In the genomic region with DNA sequence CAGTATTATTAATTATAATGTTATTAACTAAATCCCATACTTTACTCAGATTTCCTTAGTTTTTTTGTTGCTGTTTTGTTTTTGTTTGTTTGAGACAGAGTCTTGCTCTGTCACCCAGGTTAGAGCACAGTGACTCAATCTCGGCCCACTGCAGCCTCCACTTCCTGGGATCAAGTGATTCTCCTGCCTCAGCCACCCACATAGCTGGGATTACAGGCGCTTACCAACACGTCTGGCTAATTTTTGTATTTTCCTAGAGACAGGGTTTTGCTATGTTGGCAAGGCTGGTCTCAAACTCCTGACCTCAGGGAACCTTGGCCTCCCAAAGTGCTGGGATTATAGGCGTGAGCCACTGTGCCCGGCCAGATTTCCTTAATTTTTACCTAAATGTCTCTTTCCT, we compare ENCODE assay signal across 21 cellular contexts.
DNase-seq lines count a peak whose midpoint lies in the region; ATAC-seq and TF ChIP-seq lines count a peak whose summit lies in the region.
"Had no signal": no experiment of that assay in that cellular context is flagged by ENCODE, and none has a peak within 500 bp of the region (broad histone marks: within the 10 kb centered on the region; RNA-seq: fewer than 3 reads in every experiment).

No MANE protein-coding gene starts in this region.

- 79 to 86% methylated on average over 5 of the region's 5 CpGs for WGBS in thyroid gland, 2 donors
- 81 to 89% methylated on average over 5 of the region's 5 CpGs for WGBS in heart right ventricle, 2 donors
- WGBS in suprapubic skin, result 49% methylated on average over 5 of the region's 5 CpGs

- H2AFZ ChIP-seq in GM23338, result peak overlapping the region; percentile 52; the same call in 1 of the 2 replicates

- H3F3A ChIP-seq in GM23338 (replicated peaks; ENCODE audit: low read depth), result no peaks in the 10 kb centered on the region

- intact Hi-C loops in thyroid gland (cut with DNase I) (no loop called here), heart right ventricle (cut with DNase I) (loop anchor here in 1 of 10 donors (10.0 kb wide), 1 partner anchor 966 kb away; no protein-coding TSS in a partner anchor)

- H3K27me3 Mint-ChIP-seq in GM23338 (ENCODE audit: insufficient read depth, low read depth, poor library complexity), result peaks cover 14% of the 10 kb centered on the region
- H3K27me3 Mint-ChIP-seq: stimulated activated naive CD8-positive, alpha-beta T cell treated with anti-CD3 and anti-CD28 coated beads, Interleukin-15, Interleukin-2, amounts not matched to agents 100 ng/mL and 50 ng/mL, for 24 hours had no signal

- no peaks in the 10 kb centered on the region for H3K36me3 ChIP-seq in GM23338 (ENCODE audit: insufficient read depth)
- H3K36me3 ChIP-seq in SK-N-MC (ENCODE audit: insufficient read depth, low read length), result no peaks in the 10 kb centered on the region
- H3K36me3 ChIP-seq in thyroid gland, result no peaks in the 10 kb centered on the region
- no peaks in the 10 kb centered on the region for H3K36me3 ChIP-seq in heart right ventricle
- H3K36me3 ChIP-seq in right atrium auricular region, result no peaks in the 10 kb centered on the region
- no peaks in the 10 kb centered on the region for H3K36me3 ChIP-seq in suprapubic skin
- H3K36me3 ChIP-seq: ascending aorta, tibial nerve had no signal

- H3K9me3 ChIP-seq in SK-N-MC (ENCODE audit: low read depth, low read length) (no peaks in the 10 kb centered on the region), thyroid gland (no peaks in the 10 kb centered on the region), heart right ventricle (no peaks in the 10 kb centered on the region), right atrium auricular region (no peaks in the 10 kb centered on the region), suprapubic skin (no peaks in the 10 kb centered on the region)
- H3K9me3 ChIP-seq: ascending aorta, tibial nerve had no signal

- H3K4me3 Mint-ChIP-seq in GM23338, result no peak overlapping the region
- H3K4me3 Mint-ChIP-seq: CD8-positive, alpha-beta T cell; stimulated activated naive CD8-positive, alpha-beta T cell treated with anti-CD3 and anti-CD28 coated beads, Interleukin-15, Interleukin-2, amounts not matched to agents 100 ng/mL and 50 ng/mL, for 24 hours; WTC11 had no signal

- TF ChIP-seq POLR2A in thyroid gland (IDR thresholded peaks at IDR 0.05) (no peak), suprapubic skin (IDR thresholded peaks at IDR 0.05) (no peak)

- H3K9me3 Mint-ChIP-seq in GM23338, result no peaks in the 10 kb centered on the region
- H3K9me3 Mint-ChIP-seq: CD8-positive, alpha-beta T cell; stimulated activated naive CD8-positive, alpha-beta T cell treated with anti-CD3 and anti-CD28 coated beads, Interleukin-15, Interleukin-2, amounts not matched to agents 100 ng/mL and 50 ng/mL, for 24 hours; WTC11 had no signal

- H3K27me3 ChIP-seq in GM23338 (ENCODE audit: insufficient read depth) (no peaks in the 10 kb centered on the region), thyroid gland (no peaks in the 10 kb centered on the region), heart right ventricle (no peaks in the 10 kb centered on the region), right atrium auricular region (no peaks in the 10 kb centered on the region), suprapubic skin (no peaks in the 10 kb centered on the region)
- H3K27me3 ChIP-seq: ascending aorta, tibial nerve had no signal

- TF ChIP-seq CTCF in GM23338 (conservative IDR thresholded peaks at IDR 0.05; ENCODE audit: low read depth in 2 of 2), result no peak
- no peak for TF ChIP-seq CTCF in thyroid gland (IDR thresholded peaks at IDR 0.05)
- TF ChIP-seq CTCF in heart right ventricle (IDR thresholded peaks at IDR 0.05), result no peak
- no peak for TF ChIP-seq CTCF in right atrium auricular region (IDR thresholded peaks at IDR 0.05)
- TF ChIP-seq CTCF in suprapubic skin (IDR thresholded peaks at IDR 0.05), result no peak

- H3K27ac ChIP-seq in GM23338 (ENCODE audit: low read depth), result no peak overlapping the region
- peak overlapping the region; percentile 97 for H3K27ac ChIP-seq in SK-N-MC
- peak overlapping the region in 2 of 3 donors; percentile 84 to 86 for H3K27ac ChIP-seq in thyroid gland
- H3K27ac ChIP-seq in heart right ventricle, result no peak overlapping the region
- no peak overlapping the region for H3K27ac ChIP-seq in right atrium auricular region
- H3K27ac ChIP-seq in suprapubic skin, result no peak overlapping the region
- H3K27ac ChIP-seq: ascending aorta, epithelial cell of prostate, tibial nerve had no signal

- H3K4me1 ChIP-seq in GM23338 (ENCODE audit: insufficient read depth) (no peaks in the 10 kb centered on the region), thyroid gland (peaks cover 21 to 60% of the 10 kb centered on the region in 2 donors), heart right ventricle (no peaks in the 10 kb centered on the region), right atrium auricular region (no peaks in the 10 kb centered on the region), suprapubic skin (peaks cover 5% of the 10 kb centered on the region)
- H3K4me1 ChIP-seq: ascending aorta, tibial nerve had no signal

- H4K20me1 ChIP-seq in GM23338 (replicated peaks; ENCODE audit: insufficient read depth), result no peaks in the 10 kb centered on the region

- peak overlapping the region; percentile 66; the same call in 1 of the 2 replicates for H3K27ac Mint-ChIP-seq in GM23338
- H3K27ac Mint-ChIP-seq: CD8-positive, alpha-beta T cell; stimulated activated naive CD8-positive, alpha-beta T cell treated with anti-CD3 and anti-CD28 coated beads, Interleukin-15, Interleukin-2, amounts not matched to agents 100 ng/mL and 50 ng/mL, for 24 hours; WTC11 had no signal

- no peaks in the 10 kb centered on the region for H3K9me2 ChIP-seq in GM23338 (ENCODE audit: insufficient read depth)

- peaks cover 22% of the 10 kb centered on the region for H3K4me1 Mint-ChIP-seq in GM23338

- no peak for ATAC-seq in GM23338
- ATAC-seq in heart right ventricle, result no peak
- ATAC-seq: CD8-positive, alpha-beta T cell; WTC11 had no signal

- H3K9ac ChIP-seq in SK-N-MC (ENCODE audit: insufficient read length), result peak overlapping the region; percentile 32

- TF ChIP-seq EP300 in suprapubic skin (IDR thresholded peaks at IDR 0.05), result no peak

- H3K36me3 Mint-ChIP-seq in GM23338 (ENCODE audit: low read depth), result no peaks in the 10 kb centered on the region
- H3K36me3 Mint-ChIP-seq: CD8-positive, alpha-beta T cell; WTC11 had no signal

- H3K4me3 ChIP-seq in GM23338, result no peak overlapping the region
- H3K4me3 ChIP-seq in SK-N-MC, result no peak overlapping the region
- no peak overlapping the region for H3K4me3 ChIP-seq in thyroid gland (replicated peaks in 1 of 3)
- no peak overlapping the region for H3K4me3 ChIP-seq in heart right ventricle
- H3K4me3 ChIP-seq in right atrium auricular region, result no peak overlapping the region
- H3K4me3 ChIP-seq in suprapubic skin, result no peak overlapping the region
- H3K4me3 ChIP-seq: ascending aorta, tibial nerve had no signal

- H3K79me2 ChIP-seq in GM23338 (replicated peaks; ENCODE audit: insufficient read depth), result no peaks in the 10 kb centered on the region

- H3K4me2 ChIP-seq in GM23338, result no peak overlapping the region

- no peak for DNase-seq in GM23338 (ENCODE audit: low spot score)
- no peak for DNase-seq in SK-N-MC (ENCODE audit: low read depth, low spot score)
- DNase-seq in iris pigment epithelial cell (ENCODE audit: low read depth), result peak; percentile 48
- no peak for DNase-seq in thyroid gland
- no peak for DNase-seq in NOMO-1 treated with dmso at 0.1 percent for 144 hours (lab: John Stamatoyannopoulos, UW; ENCODE audit: unreplicated experiment)
- DNase-seq in heart right ventricle, result no peak
- DNase-seq in right atrium auricular region (ENCODE audit: low spot score), result no peak
- no peak for DNase-seq in suprapubic skin (ENCODE audit: low spot score in 2 of 2)
- DNase-seq: activated gamma-delta T cell treated with Interleukin-2 at 50 U/mL for 16 hours; AML-193; CD8-positive, alpha-beta T cell; kidney; NCI-H1417; NCI-H510A treated with DMSO at 0.1 percent for 48 hours; nucleus accumbens; stimulated activated CD4-positive, alpha-beta T cell treated with anti-CD3 and anti-CD28 coated beads, Interleukin-4, amount 100 ng/mL, for 24 hours had no signal

TF ChIP-seq in GM23338, 12 proteins besides CTCF, POLR2A, EP300 and RAD21 (continues in another document):
- TF ChIP-seq ETS1 (IDR thresholded peaks at IDR 0.05) (no peak), NANOG (IDR thresholded peaks at IDR 0.05; ENCODE audit: borderline replicate concordance) (no peak), EZH2phosphoT487 (IDR thresholded peaks at IDR 0.05; ENCODE audit: unreplicated experiment) (no peak), ZNF331 (CRISPR knock-in tag; IDR thresholded peaks at IDR 0.05; ENCODE audit: low read depth) (no peak), JUNB (IDR thresholded peaks at IDR 0.05; ENCODE audit: unreplicated experiment) (no peak), EZH2 (IDR thresholded peaks at IDR 0.05; ENCODE audit: low read depth, unreplicated experiment) (no peak), POLR2AphosphoS5 (IDR thresholded peaks at IDR 0.05; ENCODE audit: low read depth) (no peak), ZNF114 (CRISPR knock-in tag; IDR thresholded peaks at IDR 0.05) (no peak)

Comparison
In these comparisons a context has a peak if more than half of its experiments do, and no peak if none do; other contexts are left out.
1. H3K27ac ChIP-seq: peak in SK-N-MC (single experiment) and thyroid gland (2 of 3); none in GM23338 (single experiment), heart right ventricle (0 of 10), right atrium auricular region (0 of 2) and suprapubic skin (single experiment).